2 cellular contexts compared by ENCODE assay signal in the genomic region with DNA sequence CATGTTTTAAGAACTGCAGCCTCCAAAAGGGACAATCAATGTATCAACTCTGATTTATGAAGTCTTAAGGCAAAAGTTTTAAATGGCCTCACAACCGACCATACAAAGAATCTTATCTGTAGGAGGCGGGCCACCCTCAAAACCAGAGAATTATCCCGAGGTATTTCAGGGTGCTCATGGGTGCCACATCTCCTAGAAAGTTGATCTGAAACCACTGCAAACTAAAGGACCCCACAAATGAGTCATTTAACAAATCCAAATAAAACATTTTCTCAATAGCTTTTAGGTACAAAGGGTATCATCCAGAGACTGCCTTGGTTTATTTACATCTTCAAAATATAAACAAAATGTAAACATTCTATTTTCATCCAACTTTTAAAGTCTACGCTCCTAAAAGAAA.
A peak's percentile ranks its signal among the peaks of the same experiment; 100 is the strongest.
TF ChIP-seq lines count a peak whose summit lies in the region.

No MANE protein-coding gene starts in this region.

TF ChIP-seq in A549, 52 proteins besides CTCF, POLR2A, EP300 and RAD21:
- TF ChIP-seq RCOR1 (IDR thresholded peaks at IDR 0.05; ENCODE audit: low read depth, low read length) (no peak), FOSL2 (IDR thresholded peaks at IDR 0.05) (no peak), FOSL2 (CRISPR knock-in tag; IDR thresholded peaks at IDR 0.05) (no peak), SMC3 (IDR thresholded peaks at IDR 0.05) (no peak), HDAC2 (IDR thresholded peaks at IDR 0.05) (no peak)

TF ChIP-seq in GM12878, 131 proteins besides CTCF, POLR2A, EP300 and RAD21:
- TF ChIP-seq TCF12 (IDR thresholded peaks at IDR 0.05; ENCODE audit: low read depth, low read length): no peak
- TF ChIP-seq E2F4 (IDR thresholded peaks at IDR 0.05; ENCODE audit: low read depth, low read length): no peak
- no peak for TF ChIP-seq MYB (IDR thresholded peaks at IDR 0.05; ENCODE audit: borderline replicate concordance, low read depth, low read length)
- TF ChIP-seq NFIC (IDR thresholded peaks at IDR 0.05; ENCODE audit: low read depth, low read length): 0 out of 2 replicates have a peak, but pooled peaks have one; percentile 24
- no peak for TF ChIP-seq SKIL (IDR thresholded peaks at IDR 0.05; ENCODE audit: low read depth, poor library complexity, severe bottlenecking)
- TF ChIP-seq, protein P1, sequence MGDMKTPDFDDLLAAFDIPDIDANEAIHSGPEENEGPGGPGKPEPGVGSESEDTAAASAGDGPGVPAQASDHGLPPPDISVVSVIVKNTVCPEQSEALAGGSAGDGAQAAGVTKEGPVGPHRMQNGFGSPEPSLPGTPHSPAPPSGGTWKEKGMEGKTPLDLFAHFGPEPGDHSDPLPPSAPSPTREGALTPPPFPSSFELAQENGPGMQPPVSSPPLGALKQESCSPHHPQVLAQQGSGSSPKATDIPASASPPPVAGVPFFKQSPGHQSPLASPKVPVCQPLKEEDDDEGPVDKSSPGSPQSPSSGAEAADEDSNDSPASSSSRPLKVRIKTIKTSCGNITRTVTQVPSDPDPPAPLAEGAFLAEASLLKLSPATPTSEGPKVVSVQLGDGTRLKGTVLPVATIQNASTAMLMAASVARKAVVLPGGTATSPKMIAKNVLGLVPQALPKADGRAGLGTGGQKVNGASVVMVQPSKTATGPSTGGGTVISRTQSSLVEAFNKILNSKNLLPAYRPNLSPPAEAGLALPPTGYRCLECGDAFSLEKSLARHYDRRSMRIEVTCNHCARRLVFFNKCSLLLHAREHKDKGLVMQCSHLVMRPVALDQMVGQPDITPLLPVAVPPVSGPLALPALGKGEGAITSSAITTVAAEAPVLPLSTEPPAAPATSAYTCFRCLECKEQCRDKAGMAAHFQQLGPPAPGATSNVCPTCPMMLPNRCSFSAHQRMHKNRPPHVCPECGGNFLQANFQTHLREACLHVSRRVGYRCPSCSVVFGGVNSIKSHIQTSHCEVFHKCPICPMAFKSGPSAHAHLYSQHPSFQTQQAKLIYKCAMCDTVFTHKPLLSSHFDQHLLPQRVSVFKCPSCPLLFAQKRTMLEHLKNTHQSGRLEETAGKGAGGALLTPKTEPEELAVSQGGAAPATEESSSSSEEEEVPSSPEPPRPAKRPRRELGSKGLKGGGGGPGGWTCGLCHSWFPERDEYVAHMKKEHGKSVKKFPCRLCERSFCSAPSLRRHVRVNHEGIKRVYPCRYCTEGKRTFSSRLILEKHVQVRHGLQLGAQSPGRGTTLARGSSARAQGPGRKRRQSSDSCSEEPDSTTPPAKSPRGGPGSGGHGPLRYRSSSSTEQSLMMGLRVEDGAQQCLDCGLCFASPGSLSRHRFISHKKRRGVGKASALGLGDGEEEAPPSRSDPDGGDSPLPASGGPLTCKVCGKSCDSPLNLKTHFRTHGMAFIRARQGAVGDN (IDR thresholded peaks at IDR 0.05): no peak
- TF ChIP-seq FOXM1 (IDR thresholded peaks at IDR 0.05; ENCODE audit: low read depth, low read length): no peak
- no peak for TF ChIP-seq BHLHE40 (IDR thresholded peaks at IDR 0.05; ENCODE audit: borderline replicate concordance in 1 of 2, low read depth in 2 of 2, low read length in 1 of 2)
- TF ChIP-seq IKZF2 (IDR thresholded peaks at IDR 0.05): peak; percentile 47 to 55; a peak in 3 of 4 replicates
- TF ChIP-seq CREM (IDR thresholded peaks at IDR 0.05; ENCODE audit: low read depth): no peak
- TF ChIP-seq YBX1 (IDR thresholded peaks at IDR 0.05): no peak
- TF ChIP-seq TAF1 (IDR thresholded peaks at IDR 0.05; ENCODE audit: borderline replicate concordance, low read depth, low read length): no peak
- no peak for TF ChIP-seq MTA3 (IDR thresholded peaks at IDR 0.05; ENCODE audit: borderline replicate concordance, low read length)
- TF ChIP-seq CHD2 (IDR thresholded peaks at IDR 0.05; ENCODE audit: borderline replicate concordance, low read depth, low read length): no peak
- TF ChIP-seq, protein P2, sequence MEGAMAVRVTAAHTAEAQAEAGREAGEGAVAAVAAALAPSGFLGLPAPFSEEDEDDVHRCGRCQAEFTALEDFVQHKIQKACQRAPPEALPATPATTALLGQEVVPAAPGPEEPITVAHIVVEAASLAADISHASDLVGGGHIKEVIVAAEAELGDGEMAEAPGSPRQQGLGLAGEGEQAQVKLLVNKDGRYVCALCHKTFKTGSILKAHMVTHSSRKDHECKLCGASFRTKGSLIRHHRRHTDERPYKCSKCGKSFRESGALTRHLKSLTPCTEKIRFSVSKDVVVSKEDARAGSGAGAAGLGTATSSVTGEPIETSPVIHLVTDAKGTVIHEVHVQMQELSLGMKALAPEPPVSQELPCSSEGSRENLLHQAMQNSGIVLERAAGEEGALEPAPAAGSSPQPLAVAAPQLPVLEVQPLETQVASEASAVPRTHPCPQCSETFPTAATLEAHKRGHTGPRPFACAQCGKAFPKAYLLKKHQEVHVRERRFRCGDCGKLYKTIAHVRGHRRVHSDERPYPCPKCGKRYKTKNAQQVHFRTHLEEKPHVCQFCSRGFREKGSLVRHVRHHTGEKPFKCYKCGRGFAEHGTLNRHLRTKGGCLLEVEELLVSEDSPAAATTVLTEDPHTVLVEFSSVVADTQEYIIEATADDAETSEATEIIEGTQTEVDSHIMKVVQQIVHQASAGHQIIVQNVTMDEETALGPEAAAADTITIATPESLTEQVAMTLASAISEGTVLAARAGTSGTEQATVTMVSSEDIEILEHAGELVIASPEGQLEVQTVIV (IDR thresholded peaks at IDR 0.05; ENCODE audit: borderline replicate concordance, partially characterized antibody): no peak
- TF ChIP-seq ZBTB11 (CRISPR knock-in tag; IDR thresholded peaks at IDR 0.05): no peak
- TF ChIP-seq RB1 (IDR thresholded peaks at IDR 0.05; ENCODE audit: borderline replicate concordance): no peak
- no peak for TF ChIP-seq NKRF (conservative IDR thresholded peaks at IDR 0.05)
- TF ChIP-seq MEF2A (IDR thresholded peaks at IDR 0.05; ENCODE audit: insufficient read depth, low read depth, low read length): no peak
- no peak for TF ChIP-seq RAD51 (IDR thresholded peaks at IDR 0.05)
- no peak for TF ChIP-seq IKZF1 (conservative IDR thresholded peaks at IDR 0.05)
- no peak for TF ChIP-seq SREBF1 (IDR thresholded peaks at IDR 0.05; ENCODE audit: low read length)
- TF ChIP-seq JUNB (IDR thresholded peaks at IDR 0.05): peak; percentile 60; the same call in 1 of the 2 replicates
- TF ChIP-seq, protein P3, sequence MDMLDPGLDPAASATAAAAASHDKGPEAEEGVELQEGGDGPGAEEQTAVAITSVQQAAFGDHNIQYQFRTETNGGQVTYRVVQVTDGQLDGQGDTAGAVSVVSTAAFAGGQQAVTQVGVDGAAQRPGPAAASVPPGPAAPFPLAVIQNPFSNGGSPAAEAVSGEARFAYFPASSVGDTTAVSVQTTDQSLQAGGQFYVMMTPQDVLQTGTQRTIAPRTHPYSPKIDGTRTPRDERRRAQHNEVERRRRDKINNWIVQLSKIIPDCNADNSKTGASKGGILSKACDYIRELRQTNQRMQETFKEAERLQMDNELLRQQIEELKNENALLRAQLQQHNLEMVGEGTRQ (IDR thresholded peaks at IDR 0.05; ENCODE audit: borderline replicate concordance, low read depth, low read length): no peak
- peak; percentile 63; the same call in 1 of the 2 replicates for TF ChIP-seq RUNX3 (IDR thresholded peaks at IDR 0.05; ENCODE audit: low read length)
- no peak for TF ChIP-seq JUND (IDR thresholded peaks at IDR 0.05; ENCODE audit: low read depth, low read length)
- TF ChIP-seq CBX5 (IDR thresholded peaks at IDR 0.05; ENCODE audit: low read depth): no peak
- TF ChIP-seq SUZ12 (IDR thresholded peaks at IDR 0.05; ENCODE audit: unreplicated experiment): no peak
- 0 out of 2 replicates have a peak, but pooled peaks have one; percentile 23 for TF ChIP-seq EED (IDR thresholded peaks at IDR 0.05; ENCODE audit: low read depth)
- TF ChIP-seq KLF5 (IDR thresholded peaks at IDR 0.05; ENCODE audit: partially characterized antibody): no peak
- TF ChIP-seq STAT1 (conservative IDR thresholded peaks at IDR 0.05): no peak
- TF ChIP-seq RFX5 (IDR thresholded peaks at IDR 0.05; ENCODE audit: low read depth, low read length): no peak
- no peak for TF ChIP-seq POLR2AphosphoS5 (IDR thresholded peaks at IDR 0.05; ENCODE audit: low read length)
- TF ChIP-seq ATF7 (IDR thresholded peaks at IDR 0.05; ENCODE audit: low read depth): no peak
- TF ChIP-seq SPI1 (IDR thresholded peaks at IDR 0.05; ENCODE audit: borderline replicate concordance, insufficient read depth, low read depth, low read length): peak; percentile 51; the same call in 1 of the 2 replicates
